Comparison of ENCODE assay signal across 28 cellular contexts in genomic region chr13:51477653-51478324, GRCh38.
"Had no signal": no experiment of that assay in that cellular context is flagged by ENCODE, and none has a peak within 500 bp of the region (broad histone marks: within the 10 kb centered on the region; RNA-seq: fewer than 3 reads in every experiment).

No MANE protein-coding gene starts in this region.

- H3K4me3 ChIP-seq: SJCRH30, SK-N-MC had no signal

- H3K9me3 ChIP-seq: SJCRH30 had no signal

- H3K27me3 ChIP-seq: SJCRH30 had no signal

- H3K4me3 Mint-ChIP-seq: activated CD4-positive, alpha-beta T cell treated with anti-CD3 and anti-CD28 coated beads, Interleukin-2, amount 10 ng/mL, durations not matched to agents 24 days and 14 days; activated CD8-positive, alpha-beta T cell treated with anti-CD3 and anti-CD28 coated beads for 36 hours; activated naive CD4-positive, alpha-beta T cell treated with anti-CD3 and anti-CD28 coated beads, Interleukin-2, amount 50 U/mL, for 24 hours; activated naive CD8-positive, alpha-beta T cell treated with anti-CD3 and anti-CD28 coated beads, Interleukin-2, amount 10 ng/mL, durations not matched to agents 7 days and 5 days; activated T-cell treated with anti-CD3 and anti-CD28 coated beads, Interleukin-2, amount 50 U/mL, for 24 hours; brain had no signal

- H3K27ac Mint-ChIP-seq: activated CD4-positive, alpha-beta T cell treated with anti-CD3 and anti-CD28 coated beads, Interleukin-2, amount 10 ng/mL, durations not matched to agents 24 days and 14 days; activated CD8-positive, alpha-beta T cell treated with anti-CD3 and anti-CD28 coated beads for 36 hours; activated naive CD4-positive, alpha-beta T cell treated with anti-CD3 and anti-CD28 coated beads, Interleukin-2, amount 50 U/mL, for 24 hours; activated naive CD8-positive, alpha-beta T cell treated with anti-CD3 and anti-CD28 coated beads, Interleukin-2, amount 10 ng/mL, durations not matched to agents 7 days and 5 days; activated T-cell treated with anti-CD3 and anti-CD28 coated beads, Interleukin-2, amount 50 U/mL, for 24 hours; activated T-helper 2 cell treated with anti-CD3 and anti-CD28 coated beads, Interferon-gamma antibody, Interleukin-2, Interleukin-4, amounts not matched to agents 10 μg/mL and 5 μg/mL and 100 μg/mL, durations not matched to agents 14 hours and 24 hours and 36 hours; brain had no signal

- DNase-seq: activated CD4-positive, alpha-beta T cell treated with anti-CD3 and anti-CD28 coated beads, Interleukin-2, amount 10 ng/mL, durations not matched to agents 24 days and 14 days; activated CD4-positive, alpha-beta T cell treated with anti-CD3 and anti-CD28 coated beads, Interleukin-2, amount 50 U/mL, for 4 hours; activated CD8-positive, alpha-beta T cell treated with anti-CD3 and anti-CD28 coated beads for 36 hours; activated gamma-delta T cell; activated naive CD4-positive, alpha-beta T cell treated with Interleukin-2 at 50 U/mL for 16 hours; activated naive CD8-positive, alpha-beta T cell treated with anti-CD3 and anti-CD28 coated beads, Interleukin-2, amount 10 ng/mL, durations not matched to agents 7 days and 5 days; activated T-cell treated with anti-CD3 and anti-CD28 coated beads, Interleukin-2, amount 50 U/mL, for 24 hours; Kasumi-1; KBM-7; MM.1S; MV-4-11; NCI-H1092; NCI-H1436 treated with DMSO at 0.1 percent for 48 hours; NCI-H187; NCI-H2029 treated with DMSO at 0.1 percent for 48 hours; NCI-H2171 treated with DMSO at 0.1 percent for 48 hours; NCI-H226; NCI-H446 treated with DMSO at 0.1 percent for 48 hours; NCI-H524; SHP77; SJCRH30; T1000; WERI-Rb-1 had no signal

- H3K9me3 Mint-ChIP-seq: activated CD4-positive, alpha-beta T cell treated with anti-CD3 and anti-CD28 coated beads, Interleukin-2, amount 10 ng/mL, durations not matched to agents 24 days and 14 days; activated CD8-positive, alpha-beta T cell treated with anti-CD3 and anti-CD28 coated beads for 36 hours; activated naive CD4-positive, alpha-beta T cell treated with anti-CD3 and anti-CD28 coated beads, Interleukin-2, amount 50 U/mL, for 24 hours; activated naive CD8-positive, alpha-beta T cell treated with anti-CD3 and anti-CD28 coated beads, Interleukin-2, amount 10 ng/mL, durations not matched to agents 7 days and 5 days; activated T-cell treated with anti-CD3 and anti-CD28 coated beads, Interleukin-2, amount 50 U/mL, for 24 hours; activated T-helper 2 cell treated with anti-CD3 and anti-CD28 coated beads, Interferon-gamma antibody, Interleukin-2, Interleukin-4, amounts not matched to agents 10 μg/mL and 5 μg/mL and 100 μg/mL, durations not matched to agents 14 hours and 24 hours and 36 hours; brain had no signal

- H3K27ac ChIP-seq: SJCRH30, SK-N-MC, WERI-Rb-1 had no signal

- H3K36me3 Mint-ChIP-seq: activated naive CD4-positive, alpha-beta T cell treated with anti-CD3 and anti-CD28 coated beads, Interleukin-2, amount 50 U/mL, for 24 hours; brain had no signal

- ATAC-seq: activated CD8-positive, alpha-beta T cell treated with anti-CD3 and anti-CD28 coated beads for 36 hours; Panc1 had no signal

- H3K4me1 ChIP-seq: SJCRH30 had no signal

- H3K4me1 Mint-ChIP-seq: activated CD4-positive, alpha-beta T cell treated with anti-CD3 and anti-CD28 coated beads, Interleukin-2, amount 10 ng/mL, durations not matched to agents 24 days and 14 days; brain had no signal

- H3K36me3 ChIP-seq: SJCRH30, WERI-Rb-1 had no signal

- H3K27me3 Mint-ChIP-seq: activated CD8-positive, alpha-beta T cell treated with anti-CD3 and anti-CD28 coated beads for 36 hours; activated naive CD4-positive, alpha-beta T cell treated with anti-CD3 and anti-CD28 coated beads, Interleukin-2, amount 50 U/mL, for 24 hours; activated T-cell treated with anti-CD3 and anti-CD28 coated beads, Interleukin-2, amount 50 U/mL, for 24 hours; brain had no signal
